In the genomic region with DNA sequence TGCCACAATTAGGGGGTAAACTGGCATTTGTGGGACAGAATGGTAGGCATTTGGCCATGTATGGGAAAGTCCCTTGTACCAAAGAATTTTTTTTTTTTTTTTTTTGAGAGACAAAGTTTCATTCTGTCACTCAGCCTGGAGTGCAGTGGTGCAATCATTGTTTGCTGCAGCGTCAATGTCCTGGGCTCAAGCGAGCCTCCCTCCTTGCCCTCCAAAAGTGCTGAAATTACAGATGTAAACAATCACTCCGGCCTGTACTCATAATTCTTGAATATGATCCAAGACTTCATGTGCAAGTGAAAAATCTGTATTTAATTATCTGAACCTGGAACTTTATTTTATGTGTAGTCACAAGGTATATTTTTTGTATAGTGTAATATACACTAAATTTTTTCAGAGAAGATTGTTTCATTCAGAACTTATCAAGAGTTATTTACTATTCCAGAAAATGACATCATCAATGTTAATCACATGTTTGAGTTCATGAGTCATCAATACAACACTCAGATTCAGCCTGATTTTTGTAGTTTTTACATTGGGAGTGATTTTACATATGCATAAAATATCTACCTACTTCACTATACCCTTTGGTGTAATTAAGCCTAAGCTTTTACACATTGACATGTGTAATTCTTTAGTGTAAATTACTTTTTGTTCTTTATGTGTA, we compare ENCODE assay signal across 11 cellular contexts.
"Had no signal": no experiment of that assay in that cellular context is flagged by ENCODE, and none has a peak within 500 bp of the region (broad histone marks: within the 10 kb centered on the region; RNA-seq: fewer than 3 reads in every experiment).

No MANE protein-coding gene starts in this region.

- ATAC-seq: left ventricle myocardium superior, psoas muscle had no signal

- H3K4me1 ChIP-seq: breast epithelium, psoas muscle had no signal

- DNase-seq: activated CD4-positive, alpha-beta T cell treated with anti-CD3 and anti-CD28 coated beads, Interleukin-2, amount 50 U/mL, for 1 hour; activated CD8-positive, alpha-beta memory T cell treated with anti-CD3 and anti-CD28 coated beads for 24 hours; activated naive CD8-positive, alpha-beta T cell treated with anti-CD3 and anti-CD28 coated beads for 36 hours; dorsolateral prefrontal cortex; hippocampal formation; left ventricle myocardium superior; mesendoderm; nephron progenitor cell; psoas muscle had no signal

- H3K27ac ChIP-seq: breast epithelium, dorsolateral prefrontal cortex, psoas muscle, suprapubic skin had no signal

- H3K36me3 ChIP-seq: breast epithelium, suprapubic skin had no signal

- H3K4me3 ChIP-seq: breast epithelium, dorsolateral prefrontal cortex, psoas muscle, suprapubic skin had no signal

- H3K9me3 ChIP-seq: breast epithelium, psoas muscle, suprapubic skin had no signal

- H3K27me3 ChIP-seq: breast epithelium, suprapubic skin had no signal
